In the genomic region with DNA sequence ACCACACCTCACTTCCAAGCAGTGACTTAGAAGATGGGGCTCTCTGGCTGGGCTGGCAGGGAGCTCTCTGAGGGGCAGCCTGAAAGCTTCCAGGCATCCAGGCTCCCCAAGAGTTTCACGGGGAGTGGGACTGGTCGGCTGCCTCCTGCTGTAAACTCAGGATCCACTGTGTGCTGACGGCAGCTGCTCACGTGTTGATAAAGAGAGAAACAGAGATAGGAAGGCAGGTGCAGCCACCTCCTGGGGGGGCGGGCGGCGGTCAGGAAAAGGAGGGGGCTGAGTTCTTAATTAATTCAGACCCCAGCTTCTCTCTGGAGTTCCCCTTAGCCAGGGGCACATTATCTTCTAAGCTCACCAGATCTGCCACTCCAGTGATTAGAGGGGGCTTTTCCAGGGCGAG, we compare ENCODE assay signal across 14 cellular contexts.
"Had no signal": no experiment of that assay in that cellular context is flagged by ENCODE, and none has a peak within 500 bp of the region (broad histone marks: within the 10 kb centered on the region; RNA-seq: fewer than 3 reads in every experiment).

No MANE protein-coding gene starts in this region.

- H3K4me1 Mint-ChIP-seq: activated CD4-positive, alpha-beta memory T cell treated with anti-CD3 and anti-CD28 coated beads, Interleukin-2, amount 10 ng/mL, durations not matched to agents 7 days and 5 days had no signal

- DNase-seq: activated CD4-positive, alpha-beta memory T cell treated with anti-CD3 and anti-CD28 coated beads, Interleukin-2, amount 10 ng/mL, durations not matched to agents 7 days and 5 days; activated CD4-positive, alpha-beta T cell treated with anti-CD3 and anti-CD28 coated beads for 4 hours; activated gamma-delta T cell; activated T-cell treated with anti-CD3 and anti-CD28 coated beads, Interleukin-2, amount 50 U/mL, for 48 hours; islet precursor cell; midbrain; pancreas; sigmoid colon; spleen; stomach; testis; upper lobe of right lung had no signal

- H3K27ac Mint-ChIP-seq: activated CD4-positive, alpha-beta memory T cell treated with anti-CD3 and anti-CD28 coated beads, Interleukin-2, amount 10 ng/mL, durations not matched to agents 7 days and 5 days; WTC11 had no signal

- H3K9me3 Mint-ChIP-seq: activated CD4-positive, alpha-beta memory T cell treated with anti-CD3 and anti-CD28 coated beads, Interleukin-2, amount 10 ng/mL, durations not matched to agents 7 days and 5 days had no signal

- H3K36me3 Mint-ChIP-seq: activated naive CD4-positive, alpha-beta T cell treated with anti-CD3 and anti-CD28 coated beads, Interleukin-2, amount 50 U/mL, for 72 hours; WTC11 had no signal

- H3K4me3 Mint-ChIP-seq: activated CD4-positive, alpha-beta memory T cell treated with anti-CD3 and anti-CD28 coated beads, Interleukin-2, amount 10 ng/mL, durations not matched to agents 7 days and 5 days; WTC11 had no signal
